Comparison of ENCODE assay signal across 31 cellular contexts in genomic region chr14:95871531-95871930, GRCh38. TPM values are rescaled to one million over a fixed set of nuclear protein-coding genes. Genes with fewer than 3 reads are reported as not detected.
DNase-seq lines count a peak whose midpoint lies in the region; FAIRE-seq and TF ChIP-seq lines count a peak whose summit lies in the region.
"Had no signal": no experiment of that assay in that cellular context is flagged by ENCODE, and none has a peak within 500 bp of the region (broad histone marks: within the 10 kb centered on the region; RNA-seq: fewer than 3 reads in every experiment).

No MANE protein-coding gene starts in this region.

- H2BK120ac ChIP-seq in H1 (replicated peaks; ENCODE audit: low read depth, low read length) = no peak overlapping the region

- H3K4me2 ChIP-seq in H1 (ENCODE audit: insufficient read depth in 1 of 2, low read depth in 2 of 2, low read length in 2 of 2) = no peak overlapping the region

- POLR2A ChIA-PET in H1 (lab: Charles Lee; ENCODE audit: partially characterized antibody) = interaction anchor here (2.4 kb wide), 1 partner anchor 10 kb away, joined by 5 read pairs; no protein-coding TSS in a partner anchor

- H3K4me1 ChIP-seq in H1 (replicated peaks in 1 of 4; ENCODE audit: control insufficient read depth in 3 of 4, insufficient read depth in 4 of 4, low read length in 3 of 4) (peaks cover 0 to 10% (median 5%) of the 10 kb centered on the region in 4 experiments; a peak in 3 of 7 replicates), left ventricle myocardium inferior (peaks cover 8% of the 10 kb centered on the region)

- H4K8ac ChIP-seq in H1 (ENCODE audit: extremely low read depth, insufficient read depth, low read length) = no peak overlapping the region

- no peak overlapping the region for H2AK5ac ChIP-seq in H1 (ENCODE audit: low read depth, low read length)

- CTCF ChIA-PET in H1 (lab: Charles Lee; ENCODE audit: partially characterized antibody) = interaction anchor here (0.5 to 2.0 kb wide), 6 partner anchors 22 to 359 kb away, joined by 3 to 10 read pairs (median 4); no protein-coding TSS in a partner anchor

- H2BK5ac ChIP-seq in H1 (ENCODE audit: low read depth, low read length) = no peak overlapping the region

- H3K79me1 ChIP-seq in H1 (ENCODE audit: low read depth, low read length) = no peaks in the 10 kb centered on the region

- H2AFZ ChIP-seq in H1 (ENCODE audit: low read length) = no peak overlapping the region

- H2BK12ac ChIP-seq in H1 (ENCODE audit: low read depth, low read length) = no peak overlapping the region

- no peak overlapping the region for H3K18ac ChIP-seq in H1 (ENCODE audit: extremely low read depth, low read length)

- H3K4me3 ChIP-seq in H1 (ENCODE audit: extremely low read depth in 1 of 4, insufficient read depth in 2 of 4, low read depth in 3 of 4, low read length in 4 of 4) (no peak overlapping the region), left ventricle myocardium inferior (no peak overlapping the region)
- H3K4me3 ChIP-seq: lung, mucosa of descending colon, Peyer's patch, skin epidermis, tibial artery had no signal

- TF ChIP-seq CTCF in H1 (IDR thresholded peaks at IDR 0.05; ENCODE audit: control extremely low read depth in 1 of 3, insufficient read depth in 1 of 3, low read depth in 1 of 3, low read length in 3 of 3) = no peak
- no peak for TF ChIP-seq CTCF in left ventricle myocardium inferior (IDR thresholded peaks at IDR 0.05; ENCODE audit: borderline replicate concordance)

- H3K9me3 ChIP-seq in H1 (ENCODE audit: insufficient read depth in 2 of 2, low read depth in 1 of 2, low read length in 1 of 2) (peaks cover 0 to 4% of the 10 kb centered on the region in 2 experiments; a peak in 1 of 4 replicates), left ventricle myocardium inferior (replicated peaks) (peaks cover 5% of the 10 kb centered on the region)
- H3K9me3 ChIP-seq: mucosa of descending colon, Peyer's patch, tibial artery had no signal

- H3K27ac ChIP-seq in H1 (ENCODE audit: low read depth, low read length) = no peak overlapping the region
- H3K27ac ChIP-seq in left ventricle myocardium inferior (replicated peaks) = no peak overlapping the region
- H3K27ac ChIP-seq: 22Rv1, Peyer's patch, skin epidermis, tibial artery, VCaP had no signal

- H3K4ac ChIP-seq in H1 (replicated peaks; ENCODE audit: insufficient read length, low read depth, low read length) = no peak overlapping the region

- H2BK20ac ChIP-seq in H1 (ENCODE audit: low read length) = no peak overlapping the region; the same call in 1 of the 2 replicates

- no peak overlapping the region for H4K5ac ChIP-seq in H1 (ENCODE audit: insufficient read length, low read depth, low read length)

- H3K79me2 ChIP-seq in H1 (ENCODE audit: control insufficient read depth in 1 of 2, insufficient read depth in 2 of 2, low read length in 2 of 2) = no peaks in the 10 kb centered on the region

- DNase-seq in NCI-H1105 treated with DMSO at 0.1 percent for 48 hours (lab: John Stamatoyannopoulos, UW) = peak; percentile 7
- DNase-seq in NCI-H1105 (lab: John Stamatoyannopoulos, UW) = no peak
- peak; percentile 19 for DNase-seq in NCI-H1436 (lab: John Stamatoyannopoulos, UW)
- DNase-seq in NCI-H2196 treated with DMSO at 0.1 percent for 48 hours (lab: John Stamatoyannopoulos, UW; ENCODE audit: unreplicated experiment) = peak; percentile 66
- DNase-seq in H1 (ENCODE audit: low read depth in 1 of 2, low spot score in 2 of 2) = no peak
- no peak for DNase-seq in left ventricle myocardium inferior
- no peak for DNase-seq in activated T-cell treated with anti-CD3 and anti-CD28 coated beads, Interleukin-2, amount 50 U/mL, for 1 hour
- no peak for DNase-seq in stimulated activated CD8-positive, alpha-beta memory T cell treated with anti-CD3 and anti-CD28 coated beads, Interleukin-4, amount 100 ng/mL, for 48 hours
- DNase-seq: activated CD4-positive, alpha-beta T cell treated with anti-CD3 and anti-CD28 coated beads for 48 hours; activated CD8-positive, alpha-beta memory T cell treated with anti-CD3 and anti-CD28 coated beads for 24 hours; activated gamma-delta T cell; activated naive CD8-positive, alpha-beta T cell treated with anti-CD3 and anti-CD28 coated beads, Interleukin-2, amount 10 ng/mL, durations not matched to agents 7 days and 5 days; CD4-positive, alpha-beta memory T cell; cortex of kidney; head of caudate nucleus; Karpas-422; mucosa of descending colon; NCI-H226; Peyer's patch; SW 1271; T-helper 9 cell; tibial artery had no signal

- no peak for TF ChIP-seq EP300 in H1 (IDR thresholded peaks at IDR 0.05; ENCODE audit: borderline replicate concordance in 1 of 2, low read depth in 2 of 2, low read length in 2 of 2)

- TF ChIP-seq POLR2A in H1 (IDR thresholded peaks at IDR 0.05; ENCODE audit: control extremely low read depth in 1 of 2, low read depth in 2 of 2, low read length in 2 of 2) = no peak

- H4K20me1 ChIP-seq in H1 (replicated peaks in 1 of 2; ENCODE audit: control insufficient read depth in 1 of 2, insufficient read depth in 2 of 2, low read length in 2 of 2) = no peaks in the 10 kb centered on the region

- H3K36me3 ChIP-seq in H1 (ENCODE audit: control insufficient read depth in 2 of 4, insufficient read depth in 4 of 4, low read length in 3 of 4) = no peaks in the 10 kb centered on the region
- H3K36me3 ChIP-seq in left ventricle myocardium inferior = no peaks in the 10 kb centered on the region
- H3K36me3 ChIP-seq: Peyer's patch, tibial artery had no signal

- no peak for FAIRE-seq in H1 (lab: Jason Lieb, UNC)
- FAIRE-seq: astrocyte had no signal

- no peak for TF ChIP-seq RAD21 in H1 (IDR thresholded peaks at IDR 0.05 in 1 of 2, conservative IDR thresholded peaks at IDR 0.05 in 1 of 2; ENCODE audit: low read depth in 2 of 2, low read length in 2 of 2)

- no peak overlapping the region for H3K23ac ChIP-seq in H1 (ENCODE audit: insufficient read length)

- H2BK15ac ChIP-seq in H1 (ENCODE audit: low read length) = no peak overlapping the region

- intact Hi-C loops in left ventricle myocardium inferior (cut with micrococcal nuclease) = no loop called here

- H3K14ac ChIP-seq in H1 (ENCODE audit: insufficient read length) = no peak overlapping the region

- no peak overlapping the region for H3K56ac ChIP-seq in H1 (replicated peaks; ENCODE audit: insufficient read length, low read depth, low read length)

- peaks cover 7% of the 10 kb centered on the region; the same call in 1 of the 2 replicates for H3K23me2 ChIP-seq in H1 (ENCODE audit: low read depth, low read length)

- no peak overlapping the region for H3K9ac ChIP-seq in H1 (replicated peaks in 1 of 4; ENCODE audit: extremely low read depth in 1 of 4, low read depth in 3 of 4, low read length in 3 of 4)

- WGBS in H1 (ENCODE audit: extremely low coverage in 1 of 2, insufficient coverage in 1 of 2, insufficient read length in 1 of 2, insufficient replicate concordance in 2 of 2, low coverage in 1 of 2, low lambda C conversion rate in 2 of 2, missing lambda C conversion rate in 1 of 2), 2 experiments = 82% methylated on average over 4 of the region's 4 CpGs; no CpG with 5 or more reads in 1 of the 2 experiments

- peak overlapping the region; percentile 22 for H4K91ac ChIP-seq in H1 (replicated peaks; ENCODE audit: insufficient read length, low read length)

- H3K27me3 ChIP-seq in H1 (replicated peaks in 1 of 4; ENCODE audit: control insufficient read depth in 3 of 4, extremely low read depth in 1 of 4, insufficient read depth in 3 of 4, low read length in 3 of 4) = peaks cover 0 to 7% (median 5%) of the 10 kb centered on the region in 4 experiments; a peak in 5 of 7 replicates
- peaks cover 92% of the 10 kb centered on the region for H3K27me3 ChIP-seq in left ventricle myocardium inferior (ENCODE audit: low read depth)

TF ChIP-seq in H1, 55 proteins besides CTCF, POLR2A, EP300 and RAD21:
- TF ChIP-seq SUZ12 (IDR thresholded peaks at IDR 0.05; ENCODE audit: low read length) (no peak), GABPA (IDR thresholded peaks at IDR 0.05; ENCODE audit: borderline replicate concordance, insufficient read depth, low read length) (no peak), CBX8 (IDR thresholded peaks at IDR 0.05; ENCODE audit: borderline replicate concordance, low read depth, low read length) (no peak), TEAD4 (IDR thresholded peaks at IDR 0.05; ENCODE audit: low read depth, low read length) (no peak), CTBP2 (IDR thresholded peaks at IDR 0.05; ENCODE audit: borderline replicate concordance, insufficient read depth, insufficient read length, low read length) (no peak), SIX5 (IDR thresholded peaks at IDR 0.05; ENCODE audit: low read depth, low read length) (no peak), KDM4A (IDR thresholded peaks at IDR 0.05; ENCODE audit: low read depth, low read length, severe bottlenecking) (no peak), TCF12 (IDR thresholded peaks at IDR 0.05; ENCODE audit: low read depth, low read length) (no peak), CHD2 (IDR thresholded peaks at IDR 0.05; ENCODE audit: low read length) (no peak), BACH1 (IDR thresholded peaks at IDR 0.05; ENCODE audit: low read length) (no peak), GTF2F1 (IDR thresholded peaks at IDR 0.05; ENCODE audit: borderline replicate concordance, low read depth, low read length) (no peak), JUND (IDR thresholded peaks at IDR 0.05; ENCODE audit: low read length) (no peak), PHF8 (conservative IDR thresholded peaks at IDR 0.05; ENCODE audit: low read depth, low read length) (no peak), KDM5A (IDR thresholded peaks at IDR 0.05; ENCODE audit: low read length) (no peak), JUN (IDR thresholded peaks at IDR 0.05; ENCODE audit: low read depth, low read length) (no peak), FOSL1 (IDR thresholded peaks at IDR 0.05; ENCODE audit: insufficient read depth, low read depth, low read length) (no peak), MAFK (IDR thresholded peaks at IDR 0.05; ENCODE audit: low read depth, low read length) (no peak), CEBPB (IDR thresholded peaks at IDR 0.05; ENCODE audit: low read depth, low read length) (no peak), SIRT6 (IDR thresholded peaks at IDR 0.05; ENCODE audit: low read length) (no peak)
TF ChIP-seq in H1: peak in this region for 0.

RNA-seq across cellular contexts. Expression of gene TUNAR, which starts 5.1 kb away (rescaled TPM):
- 63.7 and 63.9 TPM in 2 replicates for total RNA-seq in H1 (2021; fragmentation: NEBNext Ultra II Directional; extraction: Animal tissue kit (Norgen Biotek cat#: 25700))
- polyA plus RNA-seq in H1 (2011; rRNA removed) = 12.3 and 12.8 TPM in 2 replicates
- polyA plus RNA-seq in H1 (2011; cell fraction: cytosol; rRNA removed) = 18.2 TPM
- polyA plus RNA-seq in H1 (2011; cell fraction: nucleus; rRNA removed) = 13.0 TPM
- 48.9 to 70.8 TPM (median 51.8 TPM) in 4 replicates for polyA plus RNA-seq in H1 (2012, experiment 1 of 2)
- polyA plus RNA-seq in H1 (2012, experiment 2 of 2) = 53.8 TPM
- 46.4 TPM for polyA plus RNA-seq in H1 (2013, experiment 1 of 2)
- polyA plus RNA-seq in H1 (2013, experiment 2 of 2) = 49.6 TPM
- 11.2 and 12.1 TPM in 2 replicates for polyA minus RNA-seq in H1 (2011; rRNA and poly(A)+ RNA removed)
- 16.5 TPM for polyA minus RNA-seq in H1 (2011; cell fraction: cytosol; rRNA and poly(A)+ RNA removed)
- polyA minus RNA-seq in H1 (2011; cell fraction: nucleus; rRNA and poly(A)+ RNA removed) = 15.7 TPM
- not detected for total RNA-seq in left ventricle myocardium inferior
- total RNA-seq: activated naive CD8-positive, alpha-beta T cell treated with anti-CD3 and anti-CD28 coated beads, Interleukin-2, amount 10 ng/mL, durations not matched to agents 7 days and 5 days; cardiac septum; CD4-positive, alpha-beta memory T cell; fibroblast of villous mesenchyme; mucosa of descending colon; natural killer cell treated with Interleukin-12 subunit alpha and Interleukin-12 subunit beta and Interleukin-15 and Interleukin-18, amount 100 ng/mL, for 72 hours; osteoblast; Peyer's patch had no signal
- polyA plus RNA-seq: CD4-positive, alpha-beta memory T cell had no signal

Comparison
In these comparisons a context has a peak if more than half of its experiments do, and no peak if none do; other contexts are left out.
1. DNase-seq: peak in NCI-H1105 treated with DMSO at 0.1 percent for 48 hours (single experiment), NCI-H1436 (single experiment) and NCI-H2196 treated with DMSO at 0.1 percent for 48 hours (single experiment); none in NCI-H1105 (single experiment), H1 (0 of 2), left ventricle myocardium inferior (single experiment), activated T-cell treated with anti-CD3 and anti-CD28 coated beads, Interleukin-2, amount 50 U/mL, for 1 hour (single experiment) and stimulated activated CD8-positive, alpha-beta memory T cell treated with anti-CD3 and anti-CD28 coated beads, Interleukin-4, amount 100 ng/mL, for 48 hours (single experiment).
2. RNA of gene TUNAR, which starts 5.1 kb away (total RNA-seq): 63.7 to 63.9 TPM in H1; not detected in left ventricle myocardium inferior (single experiment); every median in the first group is over 10 times any median in the second.